In the genomic region with DNA sequence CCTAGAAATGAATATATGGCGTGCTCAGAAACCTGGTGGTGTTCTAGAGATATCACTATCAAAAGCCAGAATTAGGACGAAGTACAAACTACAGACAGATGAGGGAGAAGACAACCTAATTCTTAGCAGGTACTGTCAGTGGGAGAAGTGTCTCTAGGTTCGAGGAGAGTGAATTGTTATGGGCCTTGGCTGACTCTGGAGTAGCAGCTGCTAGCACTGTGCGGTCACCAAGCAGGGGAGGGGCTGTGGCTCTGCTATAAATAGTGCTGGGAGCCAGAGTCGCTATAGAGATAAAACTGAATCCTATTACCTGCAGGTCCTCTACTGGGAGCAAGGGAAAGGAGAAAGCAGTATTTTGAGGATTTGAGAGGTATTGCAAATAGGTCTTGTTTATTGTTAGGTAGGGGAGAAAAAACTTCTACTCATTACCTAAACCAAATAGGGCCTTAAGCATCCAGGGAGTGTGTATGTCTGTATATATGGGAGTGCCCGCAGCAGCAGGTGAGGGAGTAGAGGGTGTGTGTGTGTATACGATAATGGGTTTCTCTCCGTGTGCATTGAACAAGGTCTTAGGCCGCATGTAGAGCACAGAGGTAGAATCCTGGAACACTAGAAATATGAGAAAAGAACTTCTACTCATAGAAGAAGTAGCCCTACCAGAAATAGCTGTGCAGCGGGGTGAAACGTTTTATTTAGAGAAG, we compare ENCODE assay signal across 9 cellular contexts. TPM values are rescaled to one million over a fixed set of nuclear protein-coding genes. Genes with fewer than 3 reads are reported as not detected.
DNase-seq lines count a peak whose midpoint lies in the region; ATAC-seq, FAIRE-seq and TF ChIP-seq lines count a peak whose summit lies in the region.
"Had no signal": no experiment of that assay in that cellular context is flagged by ENCODE, and none has a peak within 500 bp of the region (broad histone marks: within the 10 kb centered on the region; RNA-seq: fewer than 3 reads in every experiment).

No MANE protein-coding gene starts in this region.

- no peak overlapping the region for H3K27ac ChIP-seq in thoracic aorta
- no peak overlapping the region for H3K27ac ChIP-seq in tibial nerve
- no peak overlapping the region for H3K27ac ChIP-seq in kidney (ENCODE audit: low read depth in 2 of 2, low read length in 2 of 2)

- intact Hi-C loops in kidney (cut with DNase I): no loop called here

- no peaks in the 10 kb centered on the region for H3K9me3 ChIP-seq in thoracic aorta
- H3K9me3 ChIP-seq in tibial nerve: no peaks in the 10 kb centered on the region
- no peaks in the 10 kb centered on the region for H3K9me3 ChIP-seq in kidney (ENCODE audit: control insufficient read depth in 1 of 2, low read length in 2 of 2)

- H3K36me3 ChIP-seq in thoracic aorta (peaks cover 28% of the 10 kb centered on the region), tibial nerve (peaks cover 0 to 30% (median 25%) of the 10 kb centered on the region in 3 donors), kidney (ENCODE audit: control insufficient read depth in 1 of 2, insufficient read depth in 2 of 2, low read length in 2 of 2) (peaks cover 18 to 19% of the 10 kb centered on the region in 2 donors)

- peak; percentile 40 for DNase-seq in activated naive CD4-positive, alpha-beta T cell treated with anti-CD3 and anti-CD28 coated beads, Interleukin-2, amount 10 ng/mL, durations not matched to agents 7 days and 5 days
- no peak for DNase-seq in activated naive CD4-positive, alpha-beta T cell treated with Interleukin-2 at 50 U/mL for 16 hours
- DNase-seq in NCI-H774 (lab: John Stamatoyannopoulos, UW): peak; percentile 8
- DNase-seq in globus pallidus (ENCODE audit: low spot score): peak; percentile 32
- no peak for DNase-seq in thoracic aorta (ENCODE audit: low spot score)
- no peak for DNase-seq in HPDE6-E6E7 (ENCODE audit: extremely low spot score)
- no peak for DNase-seq in tibial nerve (ENCODE audit: low spot score in 2 of 2)
- no peak for DNase-seq in kidney

- TF ChIP-seq EP300 in tibial nerve (IDR thresholded peaks at IDR 0.05): no peak

- ATAC-seq in thoracic aorta (ENCODE audit: insufficient number of reproducible peaks, low FRiP score, low read depth): no peak

- peaks cover 21 to 31% of the 10 kb centered on the region in 2 donors for H3K4me1 ChIP-seq in thoracic aorta (ENCODE audit: control insufficient read depth in 1 of 2, low read depth in 2 of 2)
- H3K4me1 ChIP-seq in tibial nerve: peaks cover 0 to 45% (median 23%) of the 10 kb centered on the region in 4 donors
- H3K4me1 ChIP-seq in kidney (ENCODE audit: control insufficient read depth in 1 of 2, insufficient read depth in 1 of 2, low read depth in 1 of 2, low read length in 2 of 2): peaks cover 14 to 24% of the 10 kb centered on the region in 2 donors

- CTCF ChIA-PET in activated naive CD4-positive, alpha-beta T cell treated with anti-CD3 and anti-CD28 coated beads, Interleukin-2, amount 10 ng/mL, durations not matched to agents 7 days and 5 days (lab: Charles Lee): interaction anchor here (0.8 to 2.1 kb wide), 6 partner anchors 13 to 140 kb away, joined by 3 to 10 read pairs (median 4); a partner anchor contains a TSS

- no peaks in the 10 kb centered on the region for H3K9me3 Mint-ChIP-seq in activated naive CD4-positive, alpha-beta T cell treated with anti-CD3 and anti-CD28 coated beads, Interleukin-2, amount 10 ng/mL, durations not matched to agents 7 days and 5 days

- TF ChIP-seq CTCF in thoracic aorta (IDR thresholded peaks at IDR 0.05) (no peak), tibial nerve (IDR thresholded peaks at IDR 0.05) (no peak), kidney (IDR thresholded peaks at IDR 0.05; ENCODE audit: borderline replicate concordance, extremely low read depth, insufficient read depth) (no peak)

- no peaks in the 10 kb centered on the region for H3K27me3 ChIP-seq in thoracic aorta (replicated peaks; ENCODE audit: insufficient read depth)
- no peaks in the 10 kb centered on the region for H3K27me3 ChIP-seq in tibial nerve

- H3K27ac Mint-ChIP-seq in activated naive CD4-positive, alpha-beta T cell treated with anti-CD3 and anti-CD28 coated beads, Interleukin-2, amount 10 ng/mL, durations not matched to agents 7 days and 5 days: peak overlapping the region; percentile 9

- peaks cover 37% of the 10 kb centered on the region for H3K36me3 Mint-ChIP-seq in activated naive CD4-positive, alpha-beta T cell treated with anti-CD3 and anti-CD28 coated beads, Interleukin-2, amount 10 ng/mL, durations not matched to agents 7 days and 5 days

- H3K27me3 Mint-ChIP-seq in activated naive CD4-positive, alpha-beta T cell treated with anti-CD3 and anti-CD28 coated beads, Interleukin-2, amount 10 ng/mL, durations not matched to agents 7 days and 5 days: no peaks in the 10 kb centered on the region

- TF ChIP-seq POLR2A in tibial nerve (IDR thresholded peaks at IDR 0.05): no peak

- FAIRE-seq in kidney (lab: Jason Lieb, UNC): no peak
- FAIRE-seq: G401.6 had no signal

- peaks cover 46% of the 10 kb centered on the region for H3K4me1 Mint-ChIP-seq in activated naive CD4-positive, alpha-beta T cell treated with anti-CD3 and anti-CD28 coated beads, Interleukin-2, amount 10 ng/mL, durations not matched to agents 7 days and 5 days

- no peak overlapping the region for H3K9ac ChIP-seq in kidney (ENCODE audit: low read length in 2 of 2)

- H3K4me3 Mint-ChIP-seq in activated naive CD4-positive, alpha-beta T cell treated with anti-CD3 and anti-CD28 coated beads, Interleukin-2, amount 10 ng/mL, durations not matched to agents 7 days and 5 days: peak overlapping the region; percentile 84

- H3K4me3 ChIP-seq in thoracic aorta: peak overlapping the region; percentile 94
- no peak overlapping the region for H3K4me3 ChIP-seq in tibial nerve
- H3K4me3 ChIP-seq in kidney (ENCODE audit: low read length in 2 of 2): no peak overlapping the region

- WGBS in tibial nerve, 2 donors: 68 to 73% methylated on average over 11 of the region's 11 CpGs

RNA-seq across cellular contexts. Expression of a gene that starts 2.2 kb away (rescaled TPM):
- total RNA-seq in thoracic aorta (10 to 100 TPM; 58.9 to 74.3 TPM), tibial nerve (10 to 100 TPM; 41.9 to 68.0 (median 52.2) TPM), kidney (39.2 TPM)
- 19.0 TPM for polyA plus RNA-seq in kidney (ENCODE audit: insufficient read depth, low read depth, low replicate concordance)

RNA-seq across cellular contexts. Expression of a gene that starts 14.3 kb away (rescaled TPM):
- total RNA-seq in thoracic aorta (10 to 100 TPM; 11.6 to 20.4 TPM), tibial nerve (100 to 1,000 TPM in 3 of 4 donors, 10 to 100 TPM in 1; 92.7 to 218 (median 124) TPM), kidney (27.9 TPM)
- polyA plus RNA-seq in kidney (ENCODE audit: insufficient read depth, low read depth, low replicate concordance): 73.8 TPM

RNA-seq across cellular contexts. Expression of a gene that starts 23.5 kb away (rescaled TPM):
- total RNA-seq in thoracic aorta (10 to 100 TPM; 39.4 to 59.7 TPM), tibial nerve (10 to 100 TPM; 38.5 to 88.1 (median 58.8) TPM), kidney (45.1 TPM)
- 72.7 TPM for polyA plus RNA-seq in kidney (ENCODE audit: insufficient read depth, low read depth, low replicate concordance)

RNA-seq across cellular contexts. Expression of a gene that starts 57.3 kb away (rescaled TPM):
- 10 to 100 TPM; 45.6 to 69.7 TPM for total RNA-seq in thoracic aorta
- 10 to 100 TPM; 43.8 to 82.8 (median 52.4) TPM for total RNA-seq in tibial nerve
- 29.0 TPM for total RNA-seq in kidney
- polyA plus RNA-seq in kidney (ENCODE audit: insufficient read depth, low read depth, low replicate concordance): 14.9 TPM

Comparison
In these comparisons a context has a peak if more than half of its experiments do, and no peak if none do; other contexts are left out.
1. DNase-seq: peak in activated naive CD4-positive, alpha-beta T cell treated with anti-CD3 and anti-CD28 coated beads, Interleukin-2, amount 10 ng/mL, durations not matched to agents 7 days and 5 days (single experiment), NCI-H774 (single experiment) and globus pallidus (single experiment); none in activated naive CD4-positive, alpha-beta T cell treated with Interleukin-2 at 50 U/mL for 16 hours (single experiment), thoracic aorta (single experiment), HPDE6-E6E7 (single experiment), tibial nerve (0 of 2) and kidney (single experiment).